Comparison of ENCODE assay signal across 8 cellular contexts in genomic region chr7:146116452-146117219, GRCh38. TPM values are rescaled to one million over a fixed set of nuclear protein-coding genes. Genes with fewer than 3 reads are reported as not detected.
A peak's percentile ranks its signal among the peaks of the same experiment; 100 is the strongest.
DNase-seq lines count a peak whose midpoint lies in the region; ATAC-seq and TF ChIP-seq lines count a peak whose summit lies in the region.

Gene CNTNAP2 (plus strand): TSS chr7:146116801. CDS start chr7:146116877, 76 bp downstream.

- ATAC-seq in HG03521 (IDR thresholded peaks at IDR 0.05; ENCODE audit: unreplicated experiment), result peak; percentile 25
- no peak for ATAC-seq in HG03175 (IDR thresholded peaks at IDR 0.05; ENCODE audit: unreplicated experiment)

- DNase-seq in BE2C (peak; percentile 43), SHP77 (lab: John Stamatoyannopoulos, UW) (peak; percentile 78 to 89), endodermal cell (peak; percentile 86), OCI-M1 (lab: John Stamatoyannopoulos, UW) (no peak), SIG-M5 treated with dmso at 0.1 percent for 504 hours (lab: John Stamatoyannopoulos, UW; ENCODE audit: unreplicated experiment) (no peak)

- H3K27me3 Mint-ChIP-seq in endodermal cell (ENCODE audit: insufficient read depth), result peaks cover 45% of the 10 kb centered on the region

- no peaks in the 10 kb centered on the region for H3K36me3 Mint-ChIP-seq in endodermal cell (ENCODE audit: low read depth)

- no peak for TF ChIP-seq CTCF in BE2C (IDR thresholded peaks at IDR 0.05; ENCODE audit: low read depth, low read length)
- TF ChIP-seq CTCF in endodermal cell (conservative IDR thresholded peaks at IDR 0.05), result no peak

- no peak within 1 kb of the TSS for H3K27ac ChIP-seq in endodermal cell (ENCODE audit: low read depth, low read length)
- H3K27ac ChIP-seq in muscle layer of colon (ENCODE audit: low read depth, low read length), result no peak within 1 kb of the TSS

- peaks cover 12% of the 10 kb centered on the region for H3K27me3 ChIP-seq in BE2C
- peaks cover 45% of the 10 kb centered on the region for H3K27me3 ChIP-seq in endodermal cell (ENCODE audit: control insufficient read depth, insufficient read depth, low read length, poor library complexity, severe bottlenecking)
- peaks cover 16 to 17% of the 10 kb centered on the region in 2 donors for H3K27me3 ChIP-seq in muscle layer of colon (ENCODE audit: control insufficient read depth in 1 of 2, insufficient read depth in 2 of 2, low read length in 2 of 2)

- no peaks in the 10 kb centered on the region for H3K4me1 ChIP-seq in BE2C
- H3K4me1 ChIP-seq in endodermal cell (ENCODE audit: control insufficient read depth, insufficient read depth, low read length), result no peaks in the 10 kb centered on the region
- peaks cover 12% of the 10 kb centered on the region for H3K4me1 ChIP-seq in muscle layer of colon (ENCODE audit: insufficient read depth, low read length)

- H3K4me3 Mint-ChIP-seq in endodermal cell, result peak within 1 kb of the TSS; percentile 76

- H3K36me3 ChIP-seq in BE2C, result no peaks in the 10 kb centered on the region
- H3K36me3 ChIP-seq in endodermal cell (ENCODE audit: control insufficient read depth, insufficient read depth, low read length), result no peaks in the 10 kb centered on the region
- no peaks in the 10 kb centered on the region for H3K36me3 ChIP-seq in muscle layer of colon (ENCODE audit: insufficient read depth, low read length)

- no peak within 1 kb of the TSS for H3K27ac Mint-ChIP-seq in endodermal cell

- peaks cover 7% of the 10 kb centered on the region for H3K4me1 Mint-ChIP-seq in endodermal cell

- peak within 1 kb of the TSS; percentile 59 for H3K4me3 ChIP-seq in BE2C (ENCODE audit: low read depth, low read length)
- H3K4me3 ChIP-seq in endodermal cell (ENCODE audit: low read length), result peak within 1 kb of the TSS; percentile 91
- peak within 1 kb of the TSS; percentile 38 to 41 for H3K4me3 ChIP-seq in muscle layer of colon (ENCODE audit: low read depth in 1 of 2, low read length in 2 of 2)

- no peaks in the 10 kb centered on the region for H3K9me3 Mint-ChIP-seq in endodermal cell

- no peak within 1 kb of the TSS for H3K9ac ChIP-seq in endodermal cell (ENCODE audit: extremely low read depth, low read length, poor library complexity, severe bottlenecking)
- no peak within 1 kb of the TSS for H3K9ac ChIP-seq in muscle layer of colon (ENCODE audit: low read length)

- WGBS in endodermal cell (ENCODE audit: insufficient coverage in 1 of 2, insufficient read length in 1 of 2), 2 experiments, result 1 to 2% methylated on average over 29 to 43 of the region's 45 CpGs

- H3K9me3 ChIP-seq in BE2C (no peaks in the 10 kb centered on the region), endodermal cell (ENCODE audit: control insufficient read depth, low read length) (no peaks in the 10 kb centered on the region), muscle layer of colon (ENCODE audit: low read length) (no peaks in the 10 kb centered on the region)

RNA-seq across cellular contexts. Expression of gene CNTNAP2, which starts in this region (rescaled TPM):
- 3.7 TPM for polyA plus RNA-seq in BE2C (2012; ENCODE audit: insufficient read depth, insufficient read length, low read depth)
- 100 to 1,000 TPM; 171 to 228 TPM for total RNA-seq in endodermal cell
- polyA plus RNA-seq in endodermal cell (2013, experiment 1 of 2), result 113 TPM
- polyA plus RNA-seq in endodermal cell (2013, experiment 2 of 2), result 128 TPM

Comparison
In these comparisons a context has a peak if more than half of its experiments do, and no peak if none do; other contexts are left out.
1. DNase-seq: peak in BE2C (single experiment), SHP77 (2 of 2) and endodermal cell (single experiment); none in OCI-M1 (single experiment) and SIG-M5 treated with dmso at 0.1 percent for 504 hours (single experiment).
2. H3K4me3 ChIP-seq: peak in every context shown above with its lines; median percentile 91 in endodermal cell; 59 in BE2C; 40 in muscle layer of colon.